ENCODE assay signal across 19 cellular contexts in the genomic region with DNA sequence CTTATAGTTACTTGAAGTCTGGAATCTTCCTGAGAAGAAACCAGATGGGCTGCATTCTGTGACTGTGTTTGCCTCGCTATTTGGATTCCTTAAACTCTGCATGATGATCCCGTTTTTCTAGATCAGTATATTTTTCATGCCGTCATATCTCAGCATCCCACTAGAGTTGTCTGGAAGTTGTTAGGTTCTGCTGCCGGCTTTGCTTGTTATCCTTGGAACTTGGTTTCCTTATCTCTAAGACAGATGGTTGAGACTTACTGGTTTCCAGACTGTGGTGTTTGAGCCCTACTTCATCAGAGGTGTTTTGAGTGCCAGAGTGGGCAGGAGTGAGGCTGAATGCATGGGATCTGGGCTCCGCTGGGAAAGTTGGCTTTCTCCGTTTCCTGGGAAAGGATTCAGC.
"Had no signal": no experiment of that assay in that cellular context is flagged by ENCODE, and none has a peak within 500 bp of the region (broad histone marks: within the 10 kb centered on the region; RNA-seq: fewer than 3 reads in every experiment).

No MANE protein-coding gene starts in this region.

- H3K27me3 Mint-ChIP-seq: activated CD4-positive, alpha-beta memory T cell treated with anti-CD3 and anti-CD28 coated beads, Interleukin-2, amount 10 ng/mL, durations not matched to agents 7 days and 5 days; activated CD4-positive, alpha-beta T cell treated with anti-CD3 and anti-CD28 coated beads for 36 hours; activated naive CD8-positive, alpha-beta T cell had no signal

- H3K27me3 ChIP-seq: breast epithelium, gastroesophageal sphincter, hepatocyte, tibial nerve, vagina had no signal

- H3K4me3 ChIP-seq: breast epithelium, gastroesophageal sphincter, hepatocyte, tibial nerve, vagina had no signal

- H3K36me3 Mint-ChIP-seq: activated naive CD8-positive, alpha-beta T cell had no signal

- DNase-seq: activated CD4-positive, alpha-beta memory T cell treated with anti-CD3 and anti-CD28 coated beads, Interleukin-2, amount 10 ng/mL, durations not matched to agents 7 days and 5 days; activated CD4-positive, alpha-beta T cell treated with anti-CD3 and anti-CD28 coated beads for 36 hours; activated CD8-positive, alpha-beta memory T cell treated with anti-CD3 and anti-CD28 coated beads, Interleukin-2, amount 50 U/mL, for 4 hours; activated gamma-delta T cell treated with Interleukin-2 at 50 U/mL for 16 hours; dermis blood vessel endothelial cell; mammary epithelial cell; natural killer cell; occipital lobe; SW 1271; T1000; WERI-Rb-1 had no signal

- H3K4me1 ChIP-seq: breast epithelium had no signal

- H3K36me3 ChIP-seq: breast epithelium had no signal

- H3K9me3 ChIP-seq: breast epithelium, gastroesophageal sphincter, tibial nerve, vagina had no signal

- H3K4me3 Mint-ChIP-seq: activated CD4-positive, alpha-beta memory T cell treated with anti-CD3 and anti-CD28 coated beads, Interleukin-2, amount 10 ng/mL, durations not matched to agents 7 days and 5 days; activated CD4-positive, alpha-beta T cell treated with anti-CD3 and anti-CD28 coated beads for 36 hours; activated naive CD8-positive, alpha-beta T cell; natural killer cell; stimulated activated effector memory CD8-positive, alpha-beta T cell treated with anti-CD3 and anti-CD28 coated beads, Interleukin-12 subunit alpha, Interleukin-12 subunit beta, amount 100 ng/mL, for 72 hours had no signal

- ATAC-seq: activated CD4-positive, alpha-beta T cell treated with anti-CD3 and anti-CD28 coated beads for 36 hours; gastroesophageal sphincter; left lobe of liver; natural killer cell; stimulated activated effector memory CD8-positive, alpha-beta T cell treated with anti-CD3 and anti-CD28 coated beads, Interleukin-12 subunit alpha, Interleukin-12 subunit beta, amount 100 ng/mL, for 72 hours had no signal

- H3K9me3 Mint-ChIP-seq: activated CD4-positive, alpha-beta memory T cell treated with anti-CD3 and anti-CD28 coated beads, Interleukin-2, amount 10 ng/mL, durations not matched to agents 7 days and 5 days; natural killer cell; stimulated activated effector memory CD8-positive, alpha-beta T cell treated with anti-CD3 and anti-CD28 coated beads, Interleukin-12 subunit alpha, Interleukin-12 subunit beta, amount 100 ng/mL, for 72 hours had no signal

- H3K27ac Mint-ChIP-seq: activated CD4-positive, alpha-beta memory T cell treated with anti-CD3 and anti-CD28 coated beads, Interleukin-2, amount 10 ng/mL, durations not matched to agents 7 days and 5 days; natural killer cell had no signal

- H3K27ac ChIP-seq: breast epithelium, gastroesophageal sphincter, hepatocyte, vagina, WERI-Rb-1 had no signal
